ENCODE assay signal across 8 cellular contexts in genomic region chr17:29251969-29252866, GRCh38. TPM values are rescaled to one million over a fixed set of nuclear protein-coding genes. Genes with fewer than 3 reads are reported as not detected.
A peak's percentile ranks its signal among the peaks of the same experiment; 100 is the strongest.
DNase-seq lines count a peak whose midpoint lies in the region; ATAC-seq, FAIRE-seq and TF ChIP-seq lines count a peak whose summit lies in the region.

No MANE protein-coding gene starts in this region.

- intact Hi-C loops in body of pancreas (cut with DNase I), result no loop called here
- intact Hi-C loops in naive thymus-derived CD4-positive, alpha-beta T cell (cut with micrococcal nuclease), result loop anchor here (1.0 to 2.0 kb wide), 2 partner anchors 39 kb away; no protein-coding TSS in a partner anchor

- WGBS in body of pancreas, 2 donors, result 58 to 60% methylated on average over 9 of the region's 9 CpGs

- ATAC-seq in body of pancreas (no peak), GM19035 (IDR thresholded peaks at IDR 0.05; ENCODE audit: unreplicated experiment) (no peak), GM18861 (IDR thresholded peaks at IDR 0.05; ENCODE audit: unreplicated experiment) (no peak)
- no peak for ATAC-seq in naive thymus-derived CD4-positive, alpha-beta T cell

- peak; percentile 48 for TF ChIP-seq CTCF in D721Med (IDR thresholded peaks at IDR 0.05; ENCODE audit: insufficient read depth, missing control alignments)
- peak in 5 of 7 experiments; percentile 25 to 40 (median 34) for TF ChIP-seq CTCF in body of pancreas (IDR thresholded peaks at IDR 0.05)

- H3K4me1 Mint-ChIP-seq in naive thymus-derived CD4-positive, alpha-beta T cell, result peaks cover 0 to 14% (median 3%) of the 10 kb centered on the region in 7 donors

- H3K4me1 ChIP-seq in body of pancreas, result peaks cover 48% of the 10 kb centered on the region
- H3K4me1 ChIP-seq in naive thymus-derived CD4-positive, alpha-beta T cell (ENCODE audit: control insufficient read depth in 2 of 2, insufficient read depth in 2 of 2, low read length in 2 of 2), result no peaks in the 10 kb centered on the region

- H3K27me3 ChIP-seq in body of pancreas, result no peaks in the 10 kb centered on the region
- H3K27me3 ChIP-seq in naive thymus-derived CD4-positive, alpha-beta T cell (ENCODE audit: control insufficient read depth in 2 of 2, insufficient read depth in 2 of 2, low read length in 2 of 2), result no peaks in the 10 kb centered on the region

- POLR2A ChIA-PET in naive thymus-derived CD4-positive, alpha-beta T cell (lab: Charles Lee), result interaction anchor here (0.9 to 1.1 kb wide), 2 partner anchors 40 to 42 kb away, joined by 3 to 4 read pairs; no protein-coding TSS in a partner anchor

- CTCF ChIA-PET in naive thymus-derived CD4-positive, alpha-beta T cell (lab: Charles Lee), result interaction anchor here (0.6 to 1.3 kb wide), 3 partner anchors 39 to 91 kb away, joined by 3 to 4 read pairs (median 3); no protein-coding TSS in a partner anchor

- no peak for TF ChIP-seq POLR2A in body of pancreas (IDR thresholded peaks at IDR 0.05)

- no peaks in the 10 kb centered on the region for H3K9me3 ChIP-seq in body of pancreas
- H3K9me3 ChIP-seq in naive thymus-derived CD4-positive, alpha-beta T cell (ENCODE audit: control insufficient read depth in 2 of 3, low read length in 3 of 3), result no peaks in the 10 kb centered on the region

- H3K27ac ChIP-seq in body of pancreas, result peak overlapping the region in 1 of 4 donors; percentile 7
- no peak overlapping the region for H3K27ac ChIP-seq in naive thymus-derived CD4-positive, alpha-beta T cell (ENCODE audit: low read depth, low read length)

- H3K27ac Mint-ChIP-seq in naive thymus-derived CD4-positive, alpha-beta T cell, result peak overlapping the region in 6 of 9 donors; percentile 20 to 43 (median 25)

- no peaks in the 10 kb centered on the region for H3K27me3 Mint-ChIP-seq in naive thymus-derived CD4-positive, alpha-beta T cell

- no peak for FAIRE-seq in D721Med (lab: Jason Lieb, UNC)

- H3K4me3 Mint-ChIP-seq in naive thymus-derived CD4-positive, alpha-beta T cell, result no peak overlapping the region

- no peak for DNase-seq in D721Med (ENCODE audit: insufficient read length, low spot score)
- DNase-seq in KG1 (lab: John Stamatoyannopoulos, UW), result peak; percentile 22
- DNase-seq in body of pancreas, result no peak
- peak in 1 of 9 donors; percentile 6 for DNase-seq in naive thymus-derived CD4-positive, alpha-beta T cell
- DNase-seq in mucosa of gallbladder (ENCODE audit: low spot score), result no peak
- no peak for DNase-seq in stimulated activated CD4-positive, alpha-beta T cell treated with anti-CD3 and anti-CD28 coated beads, Interleukin-2, amount 100 ng/mL, for 48 hours

- no peak overlapping the region for H3K4me3 ChIP-seq in body of pancreas
- H3K4me3 ChIP-seq in naive thymus-derived CD4-positive, alpha-beta T cell (ENCODE audit: low read length), result no peak overlapping the region

- peaks cover 0 to 8% (median 5%) of the 10 kb centered on the region in 5 donors for H3K36me3 Mint-ChIP-seq in naive thymus-derived CD4-positive, alpha-beta T cell

- no peaks in the 10 kb centered on the region for H3K9me3 Mint-ChIP-seq in naive thymus-derived CD4-positive, alpha-beta T cell

- no peaks in the 10 kb centered on the region for H3K36me3 ChIP-seq in body of pancreas (replicated peaks in 1 of 2; ENCODE audit: insufficient read depth in 1 of 2, low read depth in 2 of 2)
- no peaks in the 10 kb centered on the region for H3K36me3 ChIP-seq in naive thymus-derived CD4-positive, alpha-beta T cell (ENCODE audit: control insufficient read depth in 2 of 3, insufficient read depth in 3 of 3, low read length in 3 of 3)

RNA-seq across cellular contexts. Expression of gene CRYBA1, which starts 5.6 kb away (rescaled TPM):
- total RNA-seq in body of pancreas (not detected), mucosa of gallbladder (not detected)
- total RNA-seq in naive thymus-derived CD4-positive, alpha-beta T cell, result not detected
- polyA plus RNA-seq in naive thymus-derived CD4-positive, alpha-beta T cell, result not detected

RNA-seq across cellular contexts. Expression of gene NUFIP2, which starts 41.7 kb away (rescaled TPM):
- total RNA-seq in body of pancreas (10 to 100 TPM; 14.2 to 19.7 TPM), mucosa of gallbladder (39.9 TPM)
- 10 to 100 TPM; 60.4 to 85.3 (median 73.0) TPM for total RNA-seq in naive thymus-derived CD4-positive, alpha-beta T cell
- polyA plus RNA-seq in naive thymus-derived CD4-positive, alpha-beta T cell, result 1 to 10 TPM; 5.3 to 7.5 TPM
